Comparison of ENCODE assay signal across 8 cellular contexts in genomic region chr20:19758888-19759331, GRCh38. TPM values are rescaled to one million over a fixed set of nuclear protein-coding genes. Genes with fewer than 3 reads are reported as not detected.
DNase-seq lines count a peak whose midpoint lies in the region; ATAC-seq and TF ChIP-seq lines count a peak whose summit lies in the region.

No MANE protein-coding gene starts in this region.

- H3K4me1 ChIP-seq in left lung: peaks cover 15 to 27% of the 10 kb centered on the region in 2 donors

- peaks cover 5% of the 10 kb centered on the region for H3K27me3 Mint-ChIP-seq in dendritic cell treated with granulocyte-macrophage colony-stimulating factor and Interleukin-4, amounts not matched to agents 40 ng/mL and 50 ng/mL, for 4 days

- H3K27ac Mint-ChIP-seq in dendritic cell treated with granulocyte-macrophage colony-stimulating factor and Interleukin-4, amounts not matched to agents 40 ng/mL and 50 ng/mL, for 4 days: peak overlapping the region; percentile 100

- peak overlapping the region; percentile 91 to 94 for H3K27ac ChIP-seq in left lung
- H3K27ac ChIP-seq in temporal lobe (ENCODE audit: low read depth, low read length): peak overlapping the region; percentile 79

- H3K9me3 ChIP-seq in left lung: no peaks in the 10 kb centered on the region

- ATAC-seq in left lung (peak; percentile 59), HG02884 (IDR thresholded peaks at IDR 0.05; ENCODE audit: unreplicated experiment) (no peak), HG02642 (IDR thresholded peaks at IDR 0.05; ENCODE audit: poor library complexity, unreplicated experiment) (no peak)

- H3K27me3 ChIP-seq in left lung: peaks cover 0 to 25% of the 10 kb centered on the region in 2 donors

- no peaks in the 10 kb centered on the region for H3K9me3 Mint-ChIP-seq in dendritic cell treated with granulocyte-macrophage colony-stimulating factor and Interleukin-4, amounts not matched to agents 40 ng/mL and 50 ng/mL, for 4 days

- H3K4me3 ChIP-seq in left lung: peak overlapping the region; percentile 66 to 69

- H3K36me3 ChIP-seq in left lung: no peaks in the 10 kb centered on the region

- peaks cover 48% of the 10 kb centered on the region for H3K36me3 Mint-ChIP-seq in dendritic cell treated with granulocyte-macrophage colony-stimulating factor and Interleukin-4, amounts not matched to agents 40 ng/mL and 50 ng/mL, for 4 days (ENCODE audit: low read depth)

- H3K4me1 Mint-ChIP-seq in dendritic cell treated with granulocyte-macrophage colony-stimulating factor and Interleukin-4, amounts not matched to agents 40 ng/mL and 50 ng/mL, for 4 days (ENCODE audit: low read depth): peaks cover 57% of the 10 kb centered on the region

- TF ChIP-seq CTCF in left lung (IDR thresholded peaks at IDR 0.05): no peak

- DNase-seq in NCI-H1092 treated with DMSO at 0.1 percent for 48 hours (lab: John Stamatoyannopoulos, UW): peak; percentile 30
- DNase-seq in NCI-H1092 (lab: John Stamatoyannopoulos, UW): no peak
- peak; percentile 71 to 89 for DNase-seq in left lung
- DNase-seq in NCI-H774 (lab: John Stamatoyannopoulos, UW): no peak

- intact Hi-C loops in dendritic cell treated with granulocyte-macrophage colony-stimulating factor and Interleukin-4, amounts not matched to agents 40 ng/mL and 50 ng/mL, for 4 days (cut with micrococcal nuclease): loop anchor here (2.0 to 5.0 kb wide), 2 partner anchors 52 to 66 kb away; no protein-coding TSS in a partner anchor
- intact Hi-C loops in left lung (cut with DNase I): no loop called here

- H3K4me3 Mint-ChIP-seq in dendritic cell treated with granulocyte-macrophage colony-stimulating factor and Interleukin-4, amounts not matched to agents 40 ng/mL and 50 ng/mL, for 4 days: peak overlapping the region; percentile 99

RNA-seq across cellular contexts. Expression of gene RIN2, which starts 0.9 kb away (rescaled TPM):
- total RNA-seq in left lung: 10 to 100 TPM; 69.0 to 69.8 TPM
- 9.3 TPM for total RNA-seq in temporal lobe

Comparison
In these comparisons a context has a peak if more than half of its experiments do, and no peak if none do; other contexts are left out.
1. DNase-seq: peak in NCI-H1092 treated with DMSO at 0.1 percent for 48 hours (single experiment) and left lung (2 of 2); none in NCI-H1092 (single experiment) and NCI-H774 (single experiment).